Comparison of ENCODE assay signal across 8 cellular contexts in genomic region chr12:2959194-2959507, GRCh38. TPM values are rescaled to one million over a fixed set of nuclear protein-coding genes. Genes with fewer than 3 reads are reported as not detected.
A peak's percentile ranks its signal among the peaks of the same experiment; 100 is the strongest.
DNase-seq lines count a peak whose midpoint lies in the region; ATAC-seq, FAIRE-seq and TF ChIP-seq lines count a peak whose summit lies in the region.

TSS of gene TEAD4 (plus strand) at chr12:2959397.

- H3K27ac ChIP-seq in endothelial cell of umbilical vein (ENCODE audit: insufficient read depth, low read depth, low read length) (peak within 1 kb of the TSS; percentile 69), vagina (peak within 1 kb of the TSS; percentile 83)

- dilution Hi-C loops in endothelial cell of umbilical vein (cut with MboI; ENCODE audit: extremely low pct_ligation_motif_present, low sequenced_read_pairs) = no loop called here

- BruUV-seq in Calu3 (replicated peaks; lab: Mats Ljungman, UMichigan) (no TSS peak), endothelial cell of umbilical vein (replicated peaks; lab: Mats Ljungman, UMichigan) (no TSS peak)

- H3K4me3 ChIP-seq in endothelial cell of umbilical vein (replicated peaks in 1 of 3; ENCODE audit: insufficient read depth in 1 of 3, low read depth in 1 of 3, low read length in 3 of 3) (peak within 1 kb of the TSS; percentile 65 to 75 (median 68)), mucosa of descending colon (peak within 1 kb of the TSS; percentile 24), vagina (peak within 1 kb of the TSS; percentile 73 to 81)

- H3K4me1 ChIP-seq in endothelial cell of umbilical vein (ENCODE audit: control insufficient read depth, extremely low read depth, insufficient read depth, low read length) = peaks cover 42% of the 10 kb centered on the region
- H3K4me1 ChIP-seq in mucosa of descending colon (ENCODE audit: low read depth) = peaks cover 13% of the 10 kb centered on the region
- H3K4me1 ChIP-seq in vagina = peaks cover 33% of the 10 kb centered on the region

- peak within 1 kb of the TSS; percentile 95 for H3K4me3 Mint-ChIP-seq in Calu3 (ENCODE audit: low read depth, unreplicated experiment)

- no peaks in the 10 kb centered on the region for H3K9me3 Mint-ChIP-seq in Calu3 (ENCODE audit: low read depth, unreplicated experiment)

- H3K9ac ChIP-seq in endothelial cell of umbilical vein (replicated peaks; ENCODE audit: extremely low read depth, insufficient read depth, low read length) = peak within 1 kb of the TSS; percentile 71

- no peaks in the 10 kb centered on the region for H3K9me1 ChIP-seq in endothelial cell of umbilical vein (replicated peaks; ENCODE audit: control insufficient read depth, extremely low read depth, insufficient read depth, low read length)

- H3K36me3 ChIP-seq in endothelial cell of umbilical vein (ENCODE audit: control insufficient read depth in 2 of 2, extremely low read depth in 1 of 2, insufficient read depth in 2 of 2, low read length in 2 of 2) (no peaks in the 10 kb centered on the region), mucosa of descending colon (ENCODE audit: low read depth) (no peaks in the 10 kb centered on the region), vagina (no peaks in the 10 kb centered on the region)

- TF ChIP-seq CTCF in Calu3 (IDR thresholded peaks at IDR 0.05; ENCODE audit: unreplicated experiment) = no peak
- TF ChIP-seq CTCF in endothelial cell of umbilical vein (IDR thresholded peaks at IDR 0.05; ENCODE audit: extremely low read depth in 1 of 2, insufficient read depth in 1 of 2, low read depth in 1 of 2, low read length in 2 of 2) = no peak
- TF ChIP-seq CTCF in mucosa of descending colon (IDR thresholded peaks at IDR 0.05) = no peak
- no peak for TF ChIP-seq CTCF in vagina (IDR thresholded peaks at IDR 0.05)

- H2AFZ ChIP-seq in endothelial cell of umbilical vein (ENCODE audit: low read depth, low read length) = peak within 1 kb of the TSS; percentile 75

- DNase-seq in Calu3 = peak; percentile 88
- peak; percentile 77 for DNase-seq in HS-27A (ENCODE audit: low read depth)
- peak; percentile 52 to 72 for DNase-seq in SW 1271 (lab: John Stamatoyannopoulos, UW)
- peak; percentile 45 for DNase-seq in endothelial cell of umbilical vein (ENCODE audit: low read depth, low spot score)
- peak; percentile 64 to 82 (median 76) for DNase-seq in mucosa of descending colon
- DNase-seq in vagina (ENCODE audit: extremely low spot score in 2 of 2) = no peak

- CTCF ChIA-PET in Calu3 (lab: Charles Lee) (interaction anchor here (1.0 to 1.3 kb wide), 2 partner anchors 74 to 82 kb away, joined by 3 to 5 read pairs; no protein-coding TSS in a partner anchor), endothelial cell of umbilical vein (lab: Charles Lee) (interaction anchor here (0.5 to 2.3 kb wide), 5 partner anchors 74 to 1310 kb away, joined by 3 to 6 read pairs (median 4); no protein-coding TSS in a partner anchor)

- POLR2A ChIA-PET in endothelial cell of umbilical vein (lab: Charles Lee) = no interaction called here

- H3K9me3 ChIP-seq in endothelial cell of umbilical vein (replicated peaks; ENCODE audit: control insufficient read depth, insufficient read depth, low read length) (no peaks in the 10 kb centered on the region), mucosa of descending colon (no peaks in the 10 kb centered on the region), vagina (no peaks in the 10 kb centered on the region)

- TF ChIP-seq POLR2A in endothelial cell of umbilical vein (IDR thresholded peaks at IDR 0.05; ENCODE audit: low read depth, low read length) (peak; percentile 52), vagina (IDR thresholded peaks at IDR 0.05) (no peak)

- H3K27me3 Mint-ChIP-seq in Calu3 (ENCODE audit: unreplicated experiment) = no peaks in the 10 kb centered on the region

- H3K36me3 Mint-ChIP-seq in Calu3 (ENCODE audit: insufficient read depth, unreplicated experiment) = peaks cover 50% of the 10 kb centered on the region

- ATAC-seq in mucosa of descending colon (peak; percentile 78), GM21717 (IDR thresholded peaks at IDR 0.05; ENCODE audit: unreplicated experiment) (no peak), GM18858 (IDR thresholded peaks at IDR 0.05; ENCODE audit: unreplicated experiment) (no peak)

- H3K79me2 ChIP-seq in endothelial cell of umbilical vein (ENCODE audit: control insufficient read depth, insufficient read depth, low read length) = peaks cover 32% of the 10 kb centered on the region

- H3K27me3 ChIP-seq in endothelial cell of umbilical vein (ENCODE audit: control insufficient read depth in 2 of 2, insufficient read depth in 2 of 2, low read length in 2 of 2) = no peaks in the 10 kb centered on the region
- H3K27me3 ChIP-seq in vagina = no peaks in the 10 kb centered on the region

- peaks cover 53% of the 10 kb centered on the region for H3K4me1 Mint-ChIP-seq in Calu3 (ENCODE audit: low read depth, unreplicated experiment)

- peak within 1 kb of the TSS; percentile 88 for H3K4me2 ChIP-seq in endothelial cell of umbilical vein (ENCODE audit: insufficient read depth, low read length)

- FAIRE-seq in endothelial cell of umbilical vein (lab: Jason Lieb, UNC) = no peak

- intact Hi-C loops in Calu3 (cut with micrococcal nuclease; ENCODE audit: unreplicated experiment) (no loop called here), endothelial cell of umbilical vein (cut with micrococcal nuclease) (loop anchor here (2.0 to 5.0 kb wide), 2 partner anchors 56 to 112 kb away; no protein-coding TSS in a partner anchor), mucosa of descending colon (cut with DNase I, micrococcal nuclease) (no loop called here), vagina (cut with DNase I) (no loop called here)

- peak within 1 kb of the TSS; percentile 95 for H3K27ac Mint-ChIP-seq in Calu3 (ENCODE audit: unreplicated experiment)

- H4K20me1 ChIP-seq in endothelial cell of umbilical vein (replicated peaks; ENCODE audit: control insufficient read depth, extremely low read depth, insufficient read depth, low read length) = no peaks in the 10 kb centered on the region

TF ChIP-seq in endothelial cell of umbilical vein, 7 proteins besides CTCF, POLR2A, EP300 and RAD21:
- TF ChIP-seq POLR2AphosphoS5 (IDR thresholded peaks at IDR 0.05; ENCODE audit: insufficient read depth, low read depth, low read length) (peak; percentile 71), JUN (IDR thresholded peaks at IDR 0.05; ENCODE audit: borderline replicate concordance, insufficient read depth, insufficient read length, low read depth) (no peak)

RNA-seq across cellular contexts. Expression of gene TEAD4, which starts in this region (rescaled TPM):
- total RNA-seq in Calu3 (2022) (33.0 and 34.2 TPM in 2 replicates), endothelial cell of umbilical vein (39.4 and 46.0 TPM in 2 replicates), mucosa of descending colon (10 to 100 TPM in 1 of 3 donors, 1 to 10 TPM in 2; 4.6 to 11.3 (median 6.5) TPM), vagina (18.7 TPM)
- polyA plus RNA-seq in endothelial cell of umbilical vein = 34.4 and 38.4 TPM in 2 replicates
- 37.7 and 40.5 TPM in 2 replicates for polyA plus RNA-seq in endothelial cell of umbilical vein (2011; cell fraction: cytosol; rRNA removed)
- polyA plus RNA-seq in endothelial cell of umbilical vein (2011; cell fraction: nucleus; rRNA removed) = 28.5 and 31.2 TPM in 2 replicates
- polyA plus RNA-seq in endothelial cell of umbilical vein (2012) = 34.3 and 48.3 TPM in 2 replicates
- 20.7 and 22.7 TPM in 2 replicates for polyA minus RNA-seq in endothelial cell of umbilical vein
- polyA minus RNA-seq in endothelial cell of umbilical vein (2011; cell fraction: cytosol; rRNA and poly(A)+ RNA removed) = 31.2 TPM
- 8.4 and 17.5 TPM in 2 replicates for polyA minus RNA-seq in endothelial cell of umbilical vein (2011; cell fraction: nucleus; rRNA and poly(A)+ RNA removed)

Comparison
In these comparisons a context has a peak if more than half of its experiments do, and no peak if none do; other contexts are left out.
1. DNase-seq: peak in Calu3 (single experiment), HS-27A (single experiment), SW 1271 (2 of 2), endothelial cell of umbilical vein (single experiment) and mucosa of descending colon (3 of 3); none in vagina (0 of 2).
2. H3K4me3 ChIP-seq: peak in every context shown above with its lines; median percentile 77 in vagina; 68 in endothelial cell of umbilical vein; 24 in mucosa of descending colon.